9 cellular contexts compared by ENCODE assay signal in genomic region chr10:373516-374309, GRCh38.
DNase-seq lines count a peak whose midpoint lies in the region; ATAC-seq and TF ChIP-seq lines count a peak whose summit lies in the region.
"Had no signal": no experiment of that assay in that cellular context is flagged by ENCODE, and none has a peak within 500 bp of the region (broad histone marks: within the 10 kb centered on the region; RNA-seq: fewer than 3 reads in every experiment).

No MANE protein-coding gene starts in this region.

- ATAC-seq in GM21447 (IDR thresholded peaks at IDR 0.05; ENCODE audit: unreplicated experiment): no peak
- no peak for ATAC-seq in HG03280 (IDR thresholded peaks at IDR 0.05; ENCODE audit: unreplicated experiment)
- ATAC-seq: left colon had no signal

- no peaks in the 10 kb centered on the region for H3K27me3 ChIP-seq in muscle layer of colon (ENCODE audit: control insufficient read depth in 1 of 2, insufficient read depth in 2 of 2, low read length in 2 of 2)

- H3K4me1 Mint-ChIP-seq in activated T-helper 2 cell treated with anti-CD3 and anti-CD28 coated beads, Interferon-gamma antibody, Interleukin-2, Interleukin-4, amounts not matched to agents 10 μg/mL and 5 μg/mL and 100 μg/mL, durations not matched to agents 14 hours and 24 hours and 36 hours (ENCODE audit: low read depth): peaks cover 1% of the 10 kb centered on the region

- no peak overlapping the region for H3K9ac ChIP-seq in muscle layer of colon (ENCODE audit: low read length)

- H3K27ac Mint-ChIP-seq in activated T-helper 2 cell treated with anti-CD3 and anti-CD28 coated beads, Interferon-gamma antibody, Interleukin-2, Interleukin-4, amounts not matched to agents 10 μg/mL and 5 μg/mL and 100 μg/mL, durations not matched to agents 14 hours and 24 hours and 36 hours: no peak overlapping the region

- H3K36me3 ChIP-seq in muscle layer of colon (ENCODE audit: insufficient read depth, low read length): peaks cover 27% of the 10 kb centered on the region

- peaks cover 5% of the 10 kb centered on the region for H3K9me3 Mint-ChIP-seq in activated T-helper 2 cell treated with anti-CD3 and anti-CD28 coated beads, Interferon-gamma antibody, Interleukin-2, Interleukin-4, amounts not matched to agents 10 μg/mL and 5 μg/mL and 100 μg/mL, durations not matched to agents 14 hours and 24 hours and 36 hours

- no peak for TF ChIP-seq CTCF in AG09309 (IDR thresholded peaks at IDR 0.05; ENCODE audit: control insufficient read depth, insufficient read depth, low read depth, low read length, missing control alignments)
- no peak for TF ChIP-seq CTCF in cardiac fibroblast (IDR thresholded peaks at IDR 0.05; ENCODE audit: low read depth, low read length)

- no peak overlapping the region for H3K4me3 ChIP-seq in AG09309 (ENCODE audit: control insufficient read depth, low read depth, low read length)
- H3K4me3 ChIP-seq in cardiac fibroblast (replicated peaks in 1 of 2; ENCODE audit: low read depth in 2 of 2, low read length in 2 of 2): no peak overlapping the region
- no peak overlapping the region for H3K4me3 ChIP-seq in muscle layer of colon (ENCODE audit: low read depth in 1 of 2, low read length in 2 of 2)

- peak; percentile 43 for DNase-seq in AG09309 (ENCODE audit: low read depth)
- DNase-seq in NCI-H1105 (lab: John Stamatoyannopoulos, UW): peak; percentile 68
- peak; percentile 63 to 69 for DNase-seq in cardiac fibroblast (ENCODE audit: low read depth in 2 of 2)
- no peak for DNase-seq in NOMO-1 (lab: John Stamatoyannopoulos, UW; ENCODE audit: unreplicated experiment in 2 of 2)
- DNase-seq in activated T-helper 2 cell treated with anti-CD3 and anti-CD28 coated beads, Interferon-gamma antibody, Interleukin-2, Interleukin-4, amounts not matched to agents 10 μg/mL and 5 μg/mL and 100 μg/mL, durations not matched to agents 14 hours and 24 hours and 36 hours (ENCODE audit: low spot score): no peak

- intact Hi-C loops in activated T-helper 2 cell treated with anti-CD3 and anti-CD28 coated beads, Interferon-gamma antibody, Interleukin-2, Interleukin-4, amounts not matched to agents 10 μg/mL and 5 μg/mL and 100 μg/mL, durations not matched to agents 14 hours and 24 hours and 36 hours (cut with micrococcal nuclease): no loop called here

- H3K27me3 Mint-ChIP-seq in activated T-helper 2 cell treated with anti-CD3 and anti-CD28 coated beads, Interferon-gamma antibody, Interleukin-2, Interleukin-4, amounts not matched to agents 10 μg/mL and 5 μg/mL and 100 μg/mL, durations not matched to agents 14 hours and 24 hours and 36 hours (ENCODE audit: low read depth): no peaks in the 10 kb centered on the region

- H3K27ac ChIP-seq in muscle layer of colon (ENCODE audit: low read depth, low read length): peak overlapping the region; percentile 12

- H3K4me3 Mint-ChIP-seq in activated T-helper 2 cell treated with anti-CD3 and anti-CD28 coated beads, Interferon-gamma antibody, Interleukin-2, Interleukin-4, amounts not matched to agents 10 μg/mL and 5 μg/mL and 100 μg/mL, durations not matched to agents 14 hours and 24 hours and 36 hours (ENCODE audit: low read depth): no peak overlapping the region

- no peaks in the 10 kb centered on the region for H3K36me3 Mint-ChIP-seq in activated T-helper 2 cell treated with anti-CD3 and anti-CD28 coated beads, Interferon-gamma antibody, Interleukin-2, Interleukin-4, amounts not matched to agents 10 μg/mL and 5 μg/mL and 100 μg/mL, durations not matched to agents 14 hours and 24 hours and 36 hours (ENCODE audit: low read depth)

- H3K9me3 ChIP-seq in muscle layer of colon (ENCODE audit: low read length): no peaks in the 10 kb centered on the region

- peaks cover 54% of the 10 kb centered on the region for H3K4me1 ChIP-seq in muscle layer of colon (ENCODE audit: insufficient read depth, low read length)

Comparison
In these comparisons a context has a peak if more than half of its experiments do, and no peak if none do; other contexts are left out.
1. DNase-seq: peak in AG09309 (single experiment), NCI-H1105 (single experiment) and cardiac fibroblast (2 of 2); none in NOMO-1 (0 of 2) and activated T-helper 2 cell treated with anti-CD3 and anti-CD28 coated beads, Interferon-gamma antibody, Interleukin-2, Interleukin-4, amounts not matched to agents 10 μg/mL and 5 μg/mL and 100 μg/mL, durations not matched to agents 14 hours and 24 hours and 36 hours (single experiment).